Comparison of ENCODE assay signal across 1 cellular context in genomic region chr11:96607890-96608558, GRCh38.
TF ChIP-seq lines count a peak whose summit lies in the region.

No MANE protein-coding gene starts in this region.

TF ChIP-seq in GM23338, 12 proteins besides CTCF, POLR2A, EP300 and RAD21 (continued from another document):
- TF ChIP-seq, protein P1, sequence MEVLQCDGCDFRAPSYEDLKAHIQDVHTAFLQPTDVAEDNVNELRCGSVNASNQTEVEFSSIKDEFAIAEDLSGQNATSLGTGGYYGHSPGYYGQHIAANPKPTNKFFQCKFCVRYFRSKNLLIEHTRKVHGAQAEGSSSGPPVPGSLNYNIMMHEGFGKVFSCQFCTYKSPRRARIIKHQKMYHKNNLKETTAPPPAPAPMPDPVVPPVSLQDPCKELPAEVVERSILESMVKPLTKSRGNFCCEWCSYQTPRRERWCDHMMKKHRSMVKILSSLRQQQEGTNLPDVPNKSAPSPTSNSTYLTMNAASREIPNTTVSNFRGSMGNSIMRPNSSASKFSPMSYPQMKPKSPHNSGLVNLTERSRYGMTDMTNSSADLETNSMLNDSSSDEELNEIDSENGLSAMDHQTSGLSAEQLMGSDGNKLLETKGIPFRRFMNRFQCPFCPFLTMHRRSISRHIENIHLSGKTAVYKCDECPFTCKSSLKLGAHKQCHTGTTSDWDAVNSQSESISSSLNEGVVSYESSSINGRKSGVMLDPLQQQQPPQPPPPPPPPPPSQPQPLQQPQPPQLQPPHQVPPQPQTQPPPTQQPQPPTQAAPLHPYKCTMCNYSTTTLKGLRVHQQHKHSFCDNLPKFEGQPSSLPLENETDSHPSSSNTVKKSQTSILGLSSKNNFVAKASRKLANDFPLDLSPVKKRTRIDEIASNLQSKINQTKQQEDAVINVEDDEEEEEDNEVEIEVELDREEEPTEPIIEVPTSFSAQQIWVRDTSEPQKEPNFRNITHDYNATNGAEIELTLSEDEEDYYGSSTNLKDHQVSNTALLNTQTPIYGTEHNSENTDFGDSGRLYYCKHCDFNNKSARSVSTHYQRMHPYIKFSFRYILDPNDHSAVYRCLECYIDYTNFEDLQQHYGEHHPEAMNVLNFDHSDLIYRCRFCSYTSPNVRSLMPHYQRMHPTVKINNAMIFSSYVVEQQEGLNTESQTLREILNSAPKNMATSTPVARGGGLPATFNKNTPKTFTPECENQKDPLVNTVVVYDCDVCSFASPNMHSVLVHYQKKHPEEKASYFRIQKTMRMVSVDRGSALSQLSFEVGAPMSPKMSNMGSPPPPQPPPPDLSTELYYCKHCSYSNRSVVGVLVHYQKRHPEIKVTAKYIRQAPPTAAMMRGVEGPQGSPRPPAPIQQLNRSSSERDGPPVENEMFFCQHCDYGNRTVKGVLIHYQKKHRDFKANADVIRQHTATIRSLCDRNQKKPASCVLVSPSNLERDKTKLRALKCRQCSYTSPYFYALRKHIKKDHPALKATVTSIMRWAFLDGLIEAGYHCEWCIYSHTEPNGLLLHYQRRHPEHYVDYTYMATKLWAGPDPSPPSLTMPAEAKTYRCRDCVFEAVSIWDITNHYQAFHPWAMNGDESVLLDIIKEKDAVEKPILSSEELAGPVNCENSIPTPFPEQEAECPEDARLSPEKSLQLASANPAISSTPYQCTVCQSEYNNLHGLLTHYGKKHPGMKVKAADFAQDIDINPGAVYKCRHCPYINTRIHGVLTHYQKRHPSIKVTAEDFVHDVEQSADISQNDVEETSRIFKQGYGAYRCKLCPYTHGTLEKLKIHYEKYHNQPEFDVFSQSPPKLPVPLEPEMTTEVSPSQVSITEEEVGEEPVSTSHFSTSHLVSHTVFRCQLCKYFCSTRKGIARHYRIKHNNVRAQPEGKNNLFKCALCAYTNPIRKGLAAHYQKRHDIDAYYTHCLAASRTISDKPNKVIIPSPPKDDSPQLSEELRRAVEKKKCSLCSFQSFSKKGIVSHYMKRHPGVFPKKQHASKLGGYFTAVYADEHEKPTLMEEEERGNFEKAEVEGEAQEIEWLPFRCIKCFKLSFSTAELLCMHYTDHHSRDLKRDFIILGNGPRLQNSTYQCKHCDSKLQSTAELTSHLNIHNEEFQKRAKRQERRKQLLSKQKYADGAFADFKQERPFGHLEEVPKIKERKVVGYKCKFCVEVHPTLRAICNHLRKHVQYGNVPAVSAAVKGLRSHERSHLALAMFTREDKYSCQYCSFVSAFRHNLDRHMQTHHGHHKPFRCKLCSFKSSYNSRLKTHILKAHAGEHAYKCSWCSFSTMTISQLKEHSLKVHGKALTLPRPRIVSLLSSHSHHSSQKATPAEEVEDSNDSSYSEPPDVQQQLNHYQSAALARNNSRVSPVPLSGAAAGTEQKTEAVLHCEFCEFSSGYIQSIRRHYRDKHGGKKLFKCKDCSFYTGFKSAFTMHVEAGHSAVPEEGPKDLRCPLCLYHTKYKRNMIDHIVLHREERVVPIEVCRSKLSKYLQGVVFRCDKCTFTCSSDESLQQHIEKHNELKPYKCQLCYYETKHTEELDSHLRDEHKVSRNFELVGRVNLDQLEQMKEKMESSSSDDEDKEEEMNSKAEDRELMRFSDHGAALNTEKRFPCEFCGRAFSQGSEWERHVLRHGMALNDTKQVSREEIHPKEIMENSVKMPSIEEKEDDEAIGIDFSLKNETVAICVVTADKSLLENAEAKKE (CRISPR knock-in tag; IDR thresholded peaks at IDR 0.05) = peak; percentile 68; the same call in 1 of the 2 replicates
